11 cellular contexts compared by ENCODE assay signal in the genomic region with DNA sequence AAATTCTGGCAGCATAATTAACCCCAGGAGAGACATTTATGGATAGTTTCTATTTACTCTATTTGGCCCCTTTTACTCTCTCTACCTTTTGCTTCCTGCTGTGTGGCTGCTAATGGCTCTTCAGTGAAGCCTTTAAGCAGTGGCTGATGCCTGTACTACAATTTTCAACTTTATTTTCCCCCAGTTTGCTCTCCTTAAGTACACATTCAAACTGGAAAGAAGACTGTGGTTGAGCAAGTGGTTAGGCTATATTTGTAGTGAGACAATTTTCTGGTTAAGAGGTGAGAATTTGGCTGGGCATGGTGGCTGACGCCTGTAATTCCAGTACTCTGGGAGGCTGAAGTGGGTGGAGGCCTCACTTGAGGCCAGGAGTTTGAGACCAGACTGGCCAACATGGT. TPM values are rescaled to one million over a fixed set of nuclear protein-coding genes. Genes with fewer than 3 reads are reported as not detected.
A peak's percentile ranks its signal among the peaks of the same experiment; 100 is the strongest.
DNase-seq lines count a peak whose midpoint lies in the region; ATAC-seq and TF ChIP-seq lines count a peak whose summit lies in the region.
"Had no signal": no experiment of that assay in that cellular context is flagged by ENCODE, and none has a peak within 500 bp of the region (broad histone marks: within the 10 kb centered on the region; RNA-seq: fewer than 3 reads in every experiment).

No MANE protein-coding gene starts in this region.

- H3K4me3 ChIP-seq in dorsolateral prefrontal cortex = no peak overlapping the region

- intact Hi-C loops in activated CD4-positive, alpha-beta T cell treated with anti-CD3 and anti-CD28 coated beads, Interleukin-2, amount 10 ng/mL, durations not matched to agents 24 days and 14 days (cut with micrococcal nuclease) = loop anchor here (1.0 kb wide), 1 partner anchor 9 kb away; the partner anchor contains the start of gene RSBN1L
- intact Hi-C loops in dorsolateral prefrontal cortex (cut with DNase I) = no loop called here

- H3K4me3 Mint-ChIP-seq in activated CD4-positive, alpha-beta T cell treated with anti-CD3 and anti-CD28 coated beads, Interleukin-2, amount 10 ng/mL, durations not matched to agents 24 days and 14 days = peak overlapping the region; percentile 43
- H3K4me3 Mint-ChIP-seq in activated naive CD8-positive, alpha-beta T cell treated with anti-CD3 and anti-CD28 coated beads, Interleukin-2, amount 50 U/mL, for 24 hours = no peak overlapping the region

- peak; percentile 59 for ATAC-seq in HG02870 (IDR thresholded peaks at IDR 0.05; ENCODE audit: unreplicated experiment)
- ATAC-seq in activated naive CD8-positive, alpha-beta T cell treated with anti-CD3 and anti-CD28 coated beads, Interleukin-2, amount 50 U/mL, for 24 hours = peak; percentile 87
- ATAC-seq: left lobe of liver had no signal

- peaks cover 25% of the 10 kb centered on the region for H3K4me1 Mint-ChIP-seq in activated CD4-positive, alpha-beta T cell treated with anti-CD3 and anti-CD28 coated beads, Interleukin-2, amount 10 ng/mL, durations not matched to agents 24 days and 14 days
- H3K4me1 Mint-ChIP-seq in activated naive CD8-positive, alpha-beta T cell treated with anti-CD3 and anti-CD28 coated beads, Interleukin-2, amount 50 U/mL, for 24 hours = peaks cover 21% of the 10 kb centered on the region

- no peaks in the 10 kb centered on the region for H3K27me3 Mint-ChIP-seq in activated CD4-positive, alpha-beta T cell treated with anti-CD3 and anti-CD28 coated beads, Interleukin-2, amount 10 ng/mL, durations not matched to agents 24 days and 14 days
- no peaks in the 10 kb centered on the region for H3K27me3 Mint-ChIP-seq in activated naive CD8-positive, alpha-beta T cell treated with anti-CD3 and anti-CD28 coated beads, Interleukin-2, amount 50 U/mL, for 24 hours

- in situ Hi-C loops in GM13976 (cut with MboI; ENCODE audit: low sequenced_read_pairs, unreplicated experiment) = no loop called here

- H3K27ac Mint-ChIP-seq in activated CD4-positive, alpha-beta T cell treated with anti-CD3 and anti-CD28 coated beads, Interleukin-2, amount 10 ng/mL, durations not matched to agents 24 days and 14 days = peak overlapping the region; percentile 69
- peak overlapping the region; percentile 12 for H3K27ac Mint-ChIP-seq in activated naive CD8-positive, alpha-beta T cell treated with anti-CD3 and anti-CD28 coated beads, Interleukin-2, amount 50 U/mL, for 24 hours

- DNase-seq in activated CD4-positive, alpha-beta T cell treated with anti-CD3 and anti-CD28 coated beads, Interleukin-2, amount 10 ng/mL, durations not matched to agents 24 days and 14 days = peak; percentile 60
- DNase-seq in activated CD4-positive, alpha-beta T cell treated with anti-CD3 and anti-CD28 coated beads, Interleukin-2, amount 50 U/mL, for 1 hour = no peak
- peak; percentile 13 for DNase-seq in activated naive CD8-positive, alpha-beta T cell treated with anti-CD3 and anti-CD28 coated beads, Interleukin-2, amount 50 U/mL, for 24 hours
- DNase-seq in stimulated activated CD8-positive, alpha-beta memory T cell treated with anti-CD3 and anti-CD28 coated beads, Interleukin-4, amount 100 ng/mL, for 48 hours = peak; percentile 35
- DNase-seq in OCI-M2 (lab: John Stamatoyannopoulos, UW; ENCODE audit: unreplicated experiment) = no peak
- no peak for DNase-seq in dorsolateral prefrontal cortex
- no peak for DNase-seq in GM13976 (ENCODE audit: low spot score)
- DNase-seq: NCI-H345, SK-N-SH had no signal

- H3K27ac ChIP-seq in dorsolateral prefrontal cortex = no peak overlapping the region

- TF ChIP-seq CTCF in dorsolateral prefrontal cortex (IDR thresholded peaks at IDR 0.05 in 54 of 56, conservative IDR thresholded peaks at IDR 0.05 in 2 of 56; ENCODE audit: low read depth in 1 of 56, partially characterized antibody in 56 of 56) = no peak
- TF ChIP-seq CTCF in GM13976 (IDR thresholded peaks at IDR 0.05; ENCODE audit: borderline replicate concordance, control extremely low read depth, extremely low read depth, insufficient read depth, missing control alignments) = no peak

- no peaks in the 10 kb centered on the region for H3K9me3 Mint-ChIP-seq in activated CD4-positive, alpha-beta T cell treated with anti-CD3 and anti-CD28 coated beads, Interleukin-2, amount 10 ng/mL, durations not matched to agents 24 days and 14 days
- H3K9me3 Mint-ChIP-seq in activated naive CD8-positive, alpha-beta T cell treated with anti-CD3 and anti-CD28 coated beads, Interleukin-2, amount 50 U/mL, for 24 hours = no peaks in the 10 kb centered on the region

- H3K36me3 Mint-ChIP-seq in activated CD4-positive, alpha-beta T cell treated with anti-CD3 and anti-CD28 coated beads, Interleukin-2, amount 10 ng/mL, durations not matched to agents 24 days and 14 days (ENCODE audit: low read depth) = peaks cover 33% of the 10 kb centered on the region
- peaks cover 23% of the 10 kb centered on the region for H3K36me3 Mint-ChIP-seq in activated naive CD8-positive, alpha-beta T cell treated with anti-CD3 and anti-CD28 coated beads, Interleukin-2, amount 50 U/mL, for 24 hours (ENCODE audit: low read depth)

- no peaks in the 10 kb centered on the region for H3K27me3 ChIP-seq in dorsolateral prefrontal cortex

RNA-seq across cellular contexts. Expression of gene RSBN1L, which starts 8.5 kb away (rescaled TPM):
- 26.3 and 31.3 TPM in 2 replicates for total RNA-seq in activated CD4-positive, alpha-beta T cell treated with anti-CD3 and anti-CD28 coated beads, Interleukin-2, amount 10 ng/mL, durations not matched to agents 24 days and 14 days
- total RNA-seq in dorsolateral prefrontal cortex = 10 to 100 TPM; 17.4 to 37.5 (median 26.3) TPM

Comparison
In these comparisons a context has a peak if more than half of its experiments do, and no peak if none do; other contexts are left out.
1. DNase-seq: peak in activated CD4-positive, alpha-beta T cell treated with anti-CD3 and anti-CD28 coated beads, Interleukin-2, amount 10 ng/mL, durations not matched to agents 24 days and 14 days (single experiment), activated naive CD8-positive, alpha-beta T cell treated with anti-CD3 and anti-CD28 coated beads, Interleukin-2, amount 50 U/mL, for 24 hours (single experiment) and stimulated activated CD8-positive, alpha-beta memory T cell treated with anti-CD3 and anti-CD28 coated beads, Interleukin-4, amount 100 ng/mL, for 48 hours (single experiment); none in activated CD4-positive, alpha-beta T cell treated with anti-CD3 and anti-CD28 coated beads, Interleukin-2, amount 50 U/mL, for 1 hour (single experiment), OCI-M2 (single experiment), dorsolateral prefrontal cortex (0 of 10) and GM13976 (single experiment).